13 cellular contexts compared by ENCODE assay signal in the genomic region with DNA sequence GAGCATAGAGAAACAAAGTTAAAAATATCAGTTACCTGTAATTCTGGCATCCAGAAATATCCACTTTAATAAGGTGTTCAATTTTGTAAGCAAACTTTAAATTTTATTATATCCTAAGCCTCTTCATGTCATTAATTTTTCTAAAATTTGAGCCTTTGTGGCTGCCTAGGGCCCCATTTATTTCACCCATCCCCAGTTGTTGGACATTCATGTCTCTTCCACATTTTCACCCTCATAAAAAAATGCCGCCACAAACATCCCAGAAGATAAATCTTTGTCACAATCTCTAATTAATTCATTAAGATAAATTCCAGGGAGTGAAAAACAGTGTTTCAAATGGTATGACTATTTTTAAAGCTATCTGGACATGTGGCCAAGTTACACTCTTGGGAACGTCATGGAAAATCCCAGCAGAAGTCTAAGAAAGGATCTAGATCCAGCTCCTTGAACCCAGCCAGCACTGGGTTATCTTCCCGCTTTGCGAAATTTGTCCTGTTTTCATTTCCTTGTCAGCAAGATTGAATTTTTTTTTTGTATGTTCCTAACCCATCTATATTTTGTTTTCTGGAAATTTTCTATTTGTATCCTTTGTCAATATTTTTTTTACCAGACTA.
DNase-seq lines count a peak whose midpoint lies in the region; ATAC-seq, FAIRE-seq and TF ChIP-seq lines count a peak whose summit lies in the region.
"Had no signal": no experiment of that assay in that cellular context is flagged by ENCODE, and none has a peak within 500 bp of the region (broad histone marks: within the 10 kb centered on the region; RNA-seq: fewer than 3 reads in every experiment).

No MANE protein-coding gene starts in this region.

- peaks cover 28 to 37% (median 31%) of the 10 kb centered on the region in 3 donors for H3K27me3 Mint-ChIP-seq in CD14-positive monocyte (ENCODE audit: low read depth in 3 of 3)

- TF ChIP-seq CTCF in kidney (IDR thresholded peaks at IDR 0.05; ENCODE audit: borderline replicate concordance, extremely low read depth, insufficient read depth) (no peak), stomach (IDR thresholded peaks at IDR 0.05) (no peak), CD14-positive monocyte (IDR thresholded peaks at IDR 0.05) (no peak)

- TF ChIP-seq POLR2A in stomach (IDR thresholded peaks at IDR 0.05) = no peak

- no peak overlapping the region for H3K27ac Mint-ChIP-seq in CD14-positive monocyte

- FAIRE-seq in kidney (lab: Jason Lieb, UNC) = peak; percentile 52

- H3K9me3 ChIP-seq in kidney (ENCODE audit: control insufficient read depth in 1 of 2, low read length in 2 of 2) = no peaks in the 10 kb centered on the region
- H3K9me3 ChIP-seq in stomach = no peaks in the 10 kb centered on the region
- H3K9me3 ChIP-seq: BLaER1 treated with 17β-estradiol and CSF1 and Interleukin-3, amounts not matched to agents 10 nM and 100 nM; SJCRH30 had no signal

- no peak overlapping the region for H3K9ac ChIP-seq in kidney (ENCODE audit: low read length in 2 of 2)
- H3K9ac ChIP-seq: BLaER1 treated with 17β-estradiol and CSF1 and Interleukin-3, amounts not matched to agents 10 nM and 100 nM had no signal

- H3K4me1 Mint-ChIP-seq in CD14-positive monocyte = peaks cover 23% of the 10 kb centered on the region

- no peak for ATAC-seq in GM19328 (IDR thresholded peaks at IDR 0.05; ENCODE audit: unreplicated experiment)

- H3K27ac ChIP-seq in kidney (ENCODE audit: low read depth in 2 of 2, low read length in 2 of 2) (peak overlapping the region; percentile 71 to 85), stomach (peak overlapping the region in 4 of 5 donors; percentile 36 to 80 (median 60))
- H3K27ac ChIP-seq: BLaER1 treated with 17β-estradiol and CSF1 and Interleukin-3, amounts not matched to agents 10 nM and 100 nM; SJCRH30 had no signal

- H3K9me3 Mint-ChIP-seq in CD14-positive monocyte = peaks cover 0 to 3% (median 0%) of the 10 kb centered on the region in 7 donors

- no peak for TF ChIP-seq EP300 in stomach (IDR thresholded peaks at IDR 0.05)

- intact Hi-C loops in kidney (cut with DNase I) (loop anchor here (10.0 kb wide), 1 partner anchor 49 kb away; no protein-coding TSS in a partner anchor), stomach (cut with DNase I; ENCODE audit: low total_unique reads) (loop anchor here (10.0 kb wide), 1 partner anchor 49 kb away; no protein-coding TSS in a partner anchor), CD14-positive monocyte (cut with micrococcal nuclease) (no loop called here)

- peaks cover 0 to 20% of the 10 kb centered on the region in 2 donors for H3K4me1 ChIP-seq in kidney (ENCODE audit: control insufficient read depth in 1 of 2, insufficient read depth in 1 of 2, low read depth in 1 of 2, low read length in 2 of 2)
- peaks cover 0 to 43% (median 15%) of the 10 kb centered on the region in 4 donors for H3K4me1 ChIP-seq in stomach

- H3K4me3 ChIP-seq in kidney (ENCODE audit: low read length in 2 of 2) (no peak overlapping the region), stomach (no peak overlapping the region)
- H3K4me3 ChIP-seq: BLaER1 treated with 17β-estradiol and CSF1 and Interleukin-3, amounts not matched to agents 10 nM and 100 nM; SJCRH30 had no signal

- 36 to 58% (median 39%) methylated on average over 4 of the region's 4 CpGs for WGBS in stomach, 5 donors

- H3K36me3 ChIP-seq in kidney (ENCODE audit: control insufficient read depth in 1 of 2, insufficient read depth in 2 of 2, low read length in 2 of 2) (no peaks in the 10 kb centered on the region), stomach (no peaks in the 10 kb centered on the region)
- H3K36me3 ChIP-seq: BLaER1 treated with 17β-estradiol and CSF1 and Interleukin-3, amounts not matched to agents 10 nM and 100 nM; SJCRH30 had no signal

- H3K27me3 ChIP-seq in stomach = no peaks in the 10 kb centered on the region
- H3K27me3 ChIP-seq: SJCRH30 had no signal

- DNase-seq in HCEC 1CT = peak; percentile 18
- peak; percentile 3 for DNase-seq in ecto neural progenitor cell (ENCODE audit: low spot score)
- no peak for DNase-seq in kidney
- DNase-seq in stomach = no peak
- no peak for DNase-seq in NCI-H2029 treated with DMSO at 0.1 percent for 48 hours (lab: John Stamatoyannopoulos, UW)
- DNase-seq in CD14-positive monocyte (ENCODE audit: low spot score) = no peak
- DNase-seq in NCI-H1048 (lab: John Stamatoyannopoulos, UW) = no peak
- DNase-seq: activated naive CD4-positive, alpha-beta T cell treated with Interleukin-2 at 50 U/mL for 16 hours; cortex of kidney; MM.1S; SJCRH30 had no signal

- no peak overlapping the region for H3K4me3 Mint-ChIP-seq in CD14-positive monocyte

- H3K36me3 Mint-ChIP-seq in CD14-positive monocyte = peaks cover 0 to 8% of the 10 kb centered on the region in 2 donors

Comparison
In these comparisons a context has a peak if more than half of its experiments do, and no peak if none do; other contexts are left out.
1. DNase-seq: peak in HCEC 1CT (single experiment) and ecto neural progenitor cell (single experiment); none in kidney (single experiment), stomach (single experiment), NCI-H2029 treated with DMSO at 0.1 percent for 48 hours (single experiment), CD14-positive monocyte (single experiment) and NCI-H1048 (single experiment).
2. intact Hi-C loops: an anchor here in kidney (10.0 kb wide) and stomach (10.0 kb wide); none called in CD14-positive monocyte.